ENCODE assay signal across 18 cellular contexts in the genomic region with DNA sequence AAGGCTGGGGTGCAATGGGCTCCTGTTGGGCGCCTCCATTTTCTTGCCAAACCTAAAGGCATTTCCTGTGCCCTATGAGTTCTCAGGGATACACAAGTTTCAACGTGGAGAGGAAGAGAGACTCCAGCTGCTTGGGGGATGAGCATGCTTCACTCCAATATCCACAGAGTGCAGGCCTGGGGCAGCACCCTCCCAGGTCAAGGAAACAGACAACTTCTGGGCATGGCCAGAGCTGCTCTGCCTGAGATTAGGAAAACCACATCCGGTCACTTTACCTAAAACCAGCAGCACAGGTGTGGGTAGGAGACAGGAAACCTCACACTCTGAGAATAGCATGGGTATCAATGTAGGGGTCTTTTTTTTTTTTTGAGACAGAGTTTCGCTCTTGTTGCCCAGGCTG. TPM values are rescaled to one million over a fixed set of nuclear protein-coding genes. Genes with fewer than 3 reads are reported as not detected.
A peak's percentile ranks its signal among the peaks of the same experiment; 100 is the strongest.
DNase-seq lines count a peak whose midpoint lies in the region; ATAC-seq and TF ChIP-seq lines count a peak whose summit lies in the region.
"Had no signal": no experiment of that assay in that cellular context is flagged by ENCODE, and none has a peak within 500 bp of the region (broad histone marks: within the 10 kb centered on the region; RNA-seq: fewer than 3 reads in every experiment).

No MANE protein-coding gene starts in this region.

- H3K4me3 ChIP-seq in AG04450 (ENCODE audit: low read depth, low read length) (no peak overlapping the region), neural progenitor cell (no peak overlapping the region), A673 (ENCODE audit: low read depth, low read length, poor library complexity, severe bottlenecking) (no peak overlapping the region)
- H3K4me3 ChIP-seq: GM23248, heart left ventricle, psoas muscle had no signal

- peaks cover 30% of the 10 kb centered on the region for H3F3A ChIP-seq in neural progenitor cell (ENCODE audit: low read depth)

- no peak overlapping the region for H2BK120ac ChIP-seq in H9 (ENCODE audit: low read depth, low read length, poor library complexity, severe bottlenecking)

- H3K27me3 ChIP-seq in AG04450 (ENCODE audit: control insufficient read depth, insufficient read depth, low read length) (no peaks in the 10 kb centered on the region), H9 (ENCODE audit: insufficient read depth, low read length) (no peaks in the 10 kb centered on the region), neural progenitor cell (no peaks in the 10 kb centered on the region), A673 (replicated peaks; ENCODE audit: insufficient read depth, low read depth, low read length, poor library complexity) (no peaks in the 10 kb centered on the region)
- H3K27me3 ChIP-seq: heart left ventricle had no signal

- no peak overlapping the region for H3K9ac ChIP-seq in H9 (ENCODE audit: extremely low read depth, insufficient read length, low read length)
- H3K9ac ChIP-seq in neural progenitor cell, result no peak overlapping the region
- H3K9ac ChIP-seq: GM23248 had no signal

- H4K5ac ChIP-seq in H9 (ENCODE audit: insufficient read length, low read depth, low read length), result no peak overlapping the region

- no peak overlapping the region for H4K8ac ChIP-seq in H9 (replicated peaks; ENCODE audit: insufficient read length, low read depth, low read length)

- ATAC-seq in activated T-helper 17 cell treated with anti-CD3 and anti-CD28 coated beads, Interleukin-2, amount 50 U/mL, for 72 hours (replicated peaks), result no peak
- ATAC-seq: activated CD4-positive, alpha-beta T cell treated with anti-CD3 and anti-CD28 coated beads for 36 hours; heart left ventricle; psoas muscle had no signal

- H3K23ac ChIP-seq in H9 (ENCODE audit: insufficient read length, low read depth, low read length), result no peak overlapping the region

- H3K9me3 ChIP-seq in AG04450 (ENCODE audit: control insufficient read depth, insufficient read depth, low read length) (no peaks in the 10 kb centered on the region; the same call in none of the 2 replicates), H9 (ENCODE audit: control insufficient read depth, low read depth, low read length) (no peaks in the 10 kb centered on the region), neural progenitor cell (ENCODE audit: low read depth) (no peaks in the 10 kb centered on the region), A673 (ENCODE audit: low read depth, low read length, poor library complexity, severe bottlenecking) (no peaks in the 10 kb centered on the region)
- H3K9me3 ChIP-seq: heart left ventricle, psoas muscle had no signal

- H3K36me3 ChIP-seq in neural progenitor cell, result no peaks in the 10 kb centered on the region
- no peaks in the 10 kb centered on the region for H3K36me3 ChIP-seq in A673 (ENCODE audit: insufficient read depth, low read length, poor library complexity, severe bottlenecking)

- no peak overlapping the region for H3K4me2 ChIP-seq in H9 (ENCODE audit: insufficient read depth, insufficient read length, low read length)
- no peak overlapping the region for H3K4me2 ChIP-seq in neural progenitor cell

- DNase-seq in AG04450 (ENCODE audit: low read depth, low spot score) (no peak), H9 (no peak), neural progenitor cell (ENCODE audit: low spot score) (no peak), A673 (ENCODE audit: low spot score) (no peak), NCI-H2227 (lab: John Stamatoyannopoulos, UW; ENCODE audit: unreplicated experiment) (no peak), NCI-H2081 treated with DMSO at 0.1 percent for 48 hours (lab: John Stamatoyannopoulos, UW) (no peak)
- DNase-seq in NK-92 treated with Interleukin-12 subunit alpha and Interleukin-12 subunit beta, amount 100 ng/mL, for 24 hours (lab: John Stamatoyannopoulos, UW), result no peak
- DNase-seq: activated CD4-positive, alpha-beta T cell treated with anti-CD3 and anti-CD28 coated beads for 36 hours; GM23248; heart left ventricle; MV-4-11; psoas muscle; small intestine; stimulated activated CD4-positive, alpha-beta T cell treated with anti-CD3 and anti-CD28 coated beads, Interleukin-2, amount 100 ng/mL, for 48 hours had no signal

- H3K79me1 ChIP-seq in H9 (ENCODE audit: insufficient read depth, low read depth, low read length, poor library complexity, severe bottlenecking), result no peaks in the 10 kb centered on the region

- H2AFZ ChIP-seq in H9 (ENCODE audit: low read length) (no peak overlapping the region), neural progenitor cell (replicated peaks) (no peak overlapping the region)
- H2AFZ ChIP-seq: GM23248 had no signal

- no peak overlapping the region for H3K14ac ChIP-seq in H9 (ENCODE audit: insufficient read depth, low read length)

- peak overlapping the region; percentile 88 to 93 (median 89); a peak in 6 of 7 replicates for H3K27ac Mint-ChIP-seq in H9
- peak overlapping the region; percentile 16 for H3K27ac Mint-ChIP-seq in activated T-helper 17 cell treated with anti-CD3 and anti-CD28 coated beads, Interleukin-2, amount 50 U/mL, for 72 hours
- H3K27ac Mint-ChIP-seq in neural progenitor cell, result peak overlapping the region; percentile 90
- H3K27ac Mint-ChIP-seq: activated CD4-positive, alpha-beta T cell treated with anti-CD3 and anti-CD28 coated beads for 36 hours; activated naive CD8-positive, alpha-beta T cell; activated T-helper 1 cell treated with anti-CD3 and anti-CD28 coated beads, Interleukin-12 subunit alpha, Interleukin-12 subunit beta, Interleukin-2, Interleukin-4 antibody, amounts not matched to agents 30 ng/mL and 10 ng/mL and 1 ng/mL, durations not matched to agents 14 hours and 24 hours and 36 hours had no signal

- WGBS in H9 (ENCODE audit: extremely low coverage, insufficient read length, low lambda C conversion rate), result no CpG with 5 or more reads among the region's 4 CpGs

- BruUV-seq in A673 (replicated peaks; lab: Mats Ljungman, UMichigan), result no TSS peak

- H3K56ac ChIP-seq in H9 (ENCODE audit: insufficient read length, low read depth, low read length), result no peak overlapping the region

- H3K79me2 ChIP-seq in H9 (ENCODE audit: insufficient read depth, low read length) (no peaks in the 10 kb centered on the region), neural progenitor cell (ENCODE audit: low read depth) (peaks cover 5% of the 10 kb centered on the region)

- no peak overlapping the region for H2BK5ac ChIP-seq in H9 (ENCODE audit: insufficient read length, low read length)

- intact Hi-C loops in A673 (cut with micrococcal nuclease; ENCODE audit: unreplicated experiment), result no loop called here

- H3K27ac ChIP-seq in AG04450 (ENCODE audit: low read depth, low read length), result peak overlapping the region; percentile 73
- no peak overlapping the region for H3K27ac ChIP-seq in H9 (ENCODE audit: insufficient read length, low read depth, low read length)
- no peak overlapping the region for H3K27ac ChIP-seq in neural progenitor cell
- no peak overlapping the region for H3K27ac ChIP-seq in A673 (ENCODE audit: low read depth, low read length, poor library complexity, severe bottlenecking)
- H3K27ac ChIP-seq: GM23248 had no signal

- H3K23me2 ChIP-seq in H9 (ENCODE audit: insufficient read length, low read depth, low read length, poor library complexity, severe bottlenecking), result no peaks in the 10 kb centered on the region

- POLR2A ChIA-PET in AG04450 (lab: Yijun Ruan, JAX), result interaction anchor here (0.6 kb wide), 1 partner anchor 13 kb away, joined by 3 read pairs; no protein-coding TSS in a partner anchor
- POLR2A ChIA-PET in A673 (lab: Charles Lee; ENCODE audit: low non-redundant PET), result no interaction called here

- TF ChIP-seq CTCF in AG04450 (IDR thresholded peaks at IDR 0.05; ENCODE audit: low read depth, low read length) (no peak), H9 (conservative IDR thresholded peaks at IDR 0.05) (no peak), neural progenitor cell (IDR thresholded peaks at IDR 0.05) (no peak), A673 (conservative IDR thresholded peaks at IDR 0.05; ENCODE audit: low read depth, low read length) (no peak)

- H3K4me3 Mint-ChIP-seq in H9 (no peak overlapping the region; a peak in 1 of 5 replicates), neural progenitor cell (no peak overlapping the region)
- H3K4me3 Mint-ChIP-seq in activated T-helper 17 cell treated with anti-CD3 and anti-CD28 coated beads, Interleukin-2, amount 50 U/mL, for 72 hours, result no peak overlapping the region
- H3K4me3 Mint-ChIP-seq: activated CD4-positive, alpha-beta T cell treated with anti-CD3 and anti-CD28 coated beads for 36 hours; activated naive CD8-positive, alpha-beta T cell; activated T-helper 1 cell treated with anti-CD3 and anti-CD28 coated beads, Interleukin-12 subunit alpha, Interleukin-12 subunit beta, Interleukin-2, Interleukin-4 antibody, amounts not matched to agents 30 ng/mL and 10 ng/mL and 1 ng/mL, durations not matched to agents 14 hours and 24 hours and 36 hours; CD14-positive monocyte had no signal

- no peak overlapping the region for H3K4ac ChIP-seq in H9 (ENCODE audit: low read depth, low read length)

- H3K36me3 Mint-ChIP-seq in H9 (ENCODE audit: insufficient read depth in 1 of 3, low read depth in 3 of 3), result peaks cover 17 to 40% (median 34%) of the 10 kb centered on the region in 3 experiments; a peak in 6 of 7 replicates
- H3K36me3 Mint-ChIP-seq in activated T-helper 17 cell treated with anti-CD3 and anti-CD28 coated beads, Interleukin-2, amount 50 U/mL, for 72 hours (ENCODE audit: low read depth), result peaks cover 29% of the 10 kb centered on the region
- H3K36me3 Mint-ChIP-seq in neural progenitor cell, result peaks cover 10% of the 10 kb centered on the region

- no peak overlapping the region for H2AK5ac ChIP-seq in H9 (ENCODE audit: insufficient read length, low read length)

- H3K9me3 Mint-ChIP-seq in H9 (no peaks in the 10 kb centered on the region; a peak in 1 of 5 replicates), neural progenitor cell (no peaks in the 10 kb centered on the region)
- H3K9me3 Mint-ChIP-seq in activated T-helper 17 cell treated with anti-CD3 and anti-CD28 coated beads, Interleukin-2, amount 50 U/mL, for 72 hours, result no peaks in the 10 kb centered on the region
- H3K9me3 Mint-ChIP-seq: activated T-helper 1 cell treated with anti-CD3 and anti-CD28 coated beads, Interleukin-12 subunit alpha, Interleukin-12 subunit beta, Interleukin-2, Interleukin-4 antibody, amounts not matched to agents 30 ng/mL and 10 ng/mL and 1 ng/mL, durations not matched to agents 14 hours and 24 hours and 36 hours had no signal

- H3K18ac ChIP-seq in H9 (ENCODE audit: insufficient read length, low read depth, low read length), result no peak overlapping the region

- H4K20me1 ChIP-seq in H9 (ENCODE audit: control insufficient read depth, insufficient read depth, insufficient read length) (no peaks in the 10 kb centered on the region), neural progenitor cell (ENCODE audit: low read depth) (peaks cover 8% of the 10 kb centered on the region)

- H2BK20ac ChIP-seq in H9 (ENCODE audit: low read depth, low read length, poor library complexity, severe bottlenecking), result no peak overlapping the region

- no peak overlapping the region for H4K91ac ChIP-seq in H9 (ENCODE audit: insufficient read length, low read depth, low read length)

- peaks cover 21 to 42% of the 10 kb centered on the region in 2 experiments for H3K4me1 Mint-ChIP-seq in H9
- peaks cover 16% of the 10 kb centered on the region for H3K4me1 Mint-ChIP-seq in activated T-helper 17 cell treated with anti-CD3 and anti-CD28 coated beads, Interleukin-2, amount 50 U/mL, for 72 hours
- peaks cover 43% of the 10 kb centered on the region for H3K4me1 Mint-ChIP-seq in neural progenitor cell
- H3K4me1 Mint-ChIP-seq: activated CD4-positive, alpha-beta T cell treated with anti-CD3 and anti-CD28 coated beads for 36 hours had no signal

- no peaks in the 10 kb centered on the region for H3K27me3 Mint-ChIP-seq in H9 (ENCODE audit: low read depth)
- H3K27me3 Mint-ChIP-seq in activated T-helper 17 cell treated with anti-CD3 and anti-CD28 coated beads, Interleukin-2, amount 50 U/mL, for 72 hours, result no peaks in the 10 kb centered on the region
- H3K27me3 Mint-ChIP-seq in neural progenitor cell (ENCODE audit: insufficient read depth, low read depth), result peaks cover 5% of the 10 kb centered on the region
- H3K27me3 Mint-ChIP-seq: activated CD4-positive, alpha-beta T cell treated with anti-CD3 and anti-CD28 coated beads for 36 hours; activated naive CD8-positive, alpha-beta T cell had no signal

- no peak overlapping the region for H2BK12ac ChIP-seq in H9 (ENCODE audit: insufficient read length, low read depth, low read length)

- no peak overlapping the region for H2BK15ac ChIP-seq in H9 (ENCODE audit: low read depth, low read length)

- CTCF ChIA-PET in AG04450 (lab: Charles Lee) (interaction anchor here (1.1 kb wide), 1 partner anchor 129 kb away, joined by 4 read pairs; no protein-coding TSS in a partner anchor), A673 (lab: Charles Lee) (no interaction called here)

- H3T11ph ChIP-seq in H9 (ENCODE audit: low read length), result no peak overlapping the region

- H3K4me1 ChIP-seq in H9 (ENCODE audit: insufficient read depth, low read length) (no peaks in the 10 kb centered on the region), neural progenitor cell (peaks cover 28% of the 10 kb centered on the region), A673 (ENCODE audit: insufficient read depth, low read length, poor library complexity, severe bottlenecking) (peaks cover 10% of the 10 kb centered on the region)

RNA-seq across cellular contexts. Expression of a gene that starts 28.7 kb away (rescaled TPM):
- polyA plus RNA-seq in AG04450 (2011; rRNA removed), result 36.8 and 37.2 TPM in 2 replicates
- polyA minus RNA-seq in AG04450 (2011; rRNA and poly(A)+ RNA removed), result 33.8 and 40.5 TPM in 2 replicates
- total RNA-seq in H9 (2021) (51.7 and 58.5 TPM in 2 replicates), neural progenitor cell (ENCODE audit: low replicate concordance) (26.5 and 43.3 TPM in 2 replicates), A673 (2021) (45.6 and 50.9 TPM in 2 replicates)
- 10 to 100 TPM; 31.5 to 36.5 TPM for total RNA-seq in activated T-helper 17 cell treated with anti-CD3 and anti-CD28 coated beads, Interleukin-2, amount 50 U/mL, for 72 hours

RNA-seq across cellular contexts. Expression of a gene that starts 42.3 kb away (rescaled TPM):
- polyA plus RNA-seq in AG04450 (2011; rRNA removed), result 8.3 and 12.2 TPM in 2 replicates
- polyA minus RNA-seq in AG04450 (2011; rRNA and poly(A)+ RNA removed), result 5.2 and 5.3 TPM in 2 replicates
- total RNA-seq in H9 (2021) (5.8 and 6.7 TPM in 2 replicates), neural progenitor cell (ENCODE audit: low replicate concordance) (0.90 and 4.2 TPM in 2 replicates), A673 (2021) (5.0 and 6.3 TPM in 2 replicates)
- 10 to 100 TPM; 15.7 to 58.8 TPM for total RNA-seq in activated T-helper 17 cell treated with anti-CD3 and anti-CD28 coated beads, Interleukin-2, amount 50 U/mL, for 72 hours

Comparison
In these comparisons a context has a peak if more than half of its experiments do, and no peak if none do; other contexts are left out.
1. H3K27ac Mint-ChIP-seq: peak in every context shown above with its lines; median percentile 90 in neural progenitor cell; 89 in H9; 16 in activated T-helper 17 cell treated with anti-CD3 and anti-CD28 coated beads, Interleukin-2, amount 50 U/mL, for 72 hours.